8 cellular contexts compared by ENCODE assay signal in the genomic region with DNA sequence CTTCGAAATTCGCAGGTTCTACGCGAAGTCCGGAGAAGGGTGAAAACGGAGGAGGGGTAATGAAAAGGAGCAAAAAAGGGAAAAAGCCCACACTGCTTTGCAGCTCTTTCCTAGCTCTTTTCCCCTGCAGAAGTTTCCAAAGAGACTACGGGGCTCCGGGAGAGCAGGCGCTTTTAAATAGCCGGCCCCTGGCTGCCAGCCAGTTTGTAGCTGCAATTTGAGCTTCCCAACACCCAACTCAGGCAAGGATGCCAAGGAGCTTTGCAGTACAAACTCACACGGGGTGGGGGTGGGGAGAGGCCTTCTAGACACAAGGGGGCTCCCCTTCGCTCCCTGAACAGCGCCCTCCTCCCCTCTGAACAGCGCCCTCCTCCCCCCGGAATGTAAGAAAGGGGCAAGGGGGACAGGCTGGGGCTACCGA. TPM values are rescaled to one million over a fixed set of nuclear protein-coding genes. Genes with fewer than 3 reads are reported as not detected.
DNase-seq lines count a peak whose midpoint lies in the region; ATAC-seq and TF ChIP-seq lines count a peak whose summit lies in the region.

A gene with protein sequence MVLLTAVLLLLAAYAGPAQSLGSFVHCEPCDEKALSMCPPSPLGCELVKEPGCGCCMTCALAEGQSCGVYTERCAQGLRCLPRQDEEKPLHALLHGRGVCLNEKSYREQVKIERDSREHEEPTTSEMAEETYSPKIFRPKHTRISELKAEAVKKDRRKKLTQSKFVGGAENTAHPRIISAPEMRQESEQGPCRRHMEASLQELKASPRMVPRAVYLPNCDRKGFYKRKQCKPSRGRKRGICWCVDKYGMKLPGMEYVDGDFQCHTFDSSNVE (minus strand): TSS at position 149 of the 421 bp plus-strand sequence. CDS start 774 bp downstream, outside the sequence.

- H3K27ac ChIP-seq in muscle layer of duodenum (ENCODE audit: low read length) (peak within 1 kb of the TSS; percentile 52), uterus (peak within 1 kb of the TSS; percentile 93 to 95)

- intact Hi-C loops in uterus (cut with DNase I; ENCODE audit: low total_unique reads) = loop anchor here (10.0 kb wide), 1 partner anchor 639 kb away; no protein-coding TSS in a partner anchor

- CTCF ChIA-PET in AG04449 (lab: Yijun Ruan, JAX) = interaction anchor here (0.8 to 11.0 kb wide), 16 partner anchors 11 to 1017 kb away, joined by 3 to 122 read pairs (median 6); no protein-coding TSS in a partner anchor

- peak within 1 kb of the TSS; percentile 83 for H3K4me3 Mint-ChIP-seq in T-helper 17 cell

- no peak for DNase-seq in AG04449 (ENCODE audit: low read depth, low spot score)
- no peak for DNase-seq in LNCaP clone FGC (ENCODE audit: low read depth)
- DNase-seq in T-helper 17 cell = no peak
- DNase-seq in fibroblast of mammary gland (ENCODE audit: low read depth) = peak; percentile 73
- peak; percentile 97 for DNase-seq in uterus
- DNase-seq in stimulated activated CD4-positive, alpha-beta T cell treated with anti-CD3 and anti-CD28 coated beads, Interleukin-4, amount 100 ng/mL, for 24 hours = no peak

- H3K4me3 ChIP-seq in AG04449 (ENCODE audit: low read depth, low read length) (peak within 1 kb of the TSS; percentile 70), LNCaP clone FGC (ENCODE audit: low read depth, low read length) (peak within 1 kb of the TSS; percentile 14; the same call in 1 of the 2 replicates), fibroblast of mammary gland (ENCODE audit: control insufficient read depth, low read depth, low read length) (peak within 1 kb of the TSS; percentile 34), muscle layer of duodenum (ENCODE audit: low read depth in 1 of 2, low read length in 2 of 2) (peak within 1 kb of the TSS; percentile 71 to 75), uterus (peak within 1 kb of the TSS; percentile 79 to 85)

- H3K27ac Mint-ChIP-seq in T-helper 17 cell = no peak within 1 kb of the TSS

- peaks cover 16% of the 10 kb centered on the region for H3K27me3 ChIP-seq in muscle layer of duodenum (ENCODE audit: low read depth, low read length)
- H3K27me3 ChIP-seq in uterus = no peaks in the 10 kb centered on the region

- no peaks in the 10 kb centered on the region for H3K9me3 ChIP-seq in T-helper 17 cell (ENCODE audit: control insufficient read depth, low read length, poor library complexity, severe bottlenecking)
- H3K9me3 ChIP-seq in muscle layer of duodenum (ENCODE audit: control insufficient read depth in 1 of 2, low read length in 2 of 2) = no peaks in the 10 kb centered on the region
- no peaks in the 10 kb centered on the region for H3K9me3 ChIP-seq in uterus

- H3K36me3 ChIP-seq in muscle layer of duodenum (ENCODE audit: control insufficient read depth in 1 of 2, insufficient read depth in 2 of 2, low read length in 2 of 2) (no peaks in the 10 kb centered on the region), uterus (no peaks in the 10 kb centered on the region)

- peaks cover 22% of the 10 kb centered on the region for H3K4me1 Mint-ChIP-seq in T-helper 17 cell

- TF ChIP-seq CTCF in AG04449 (IDR thresholded peaks at IDR 0.05; ENCODE audit: insufficient read depth, low read length, missing control alignments) = peak; percentile 43
- 0 out of 2 replicates have a peak, but pooled peaks have one; percentile 1 for TF ChIP-seq CTCF in LNCaP clone FGC (IDR thresholded peaks at IDR 0.05; ENCODE audit: control insufficient read depth, extremely low read depth, insufficient read depth)
- peak; percentile 3 for TF ChIP-seq CTCF in fibroblast of mammary gland (conservative IDR thresholded peaks at IDR 0.05; ENCODE audit: control insufficient read depth, insufficient read depth, low read depth, low read length)
- TF ChIP-seq CTCF in uterus (IDR thresholded peaks at IDR 0.05) = peak in 3 of 4 experiments; percentile 13 to 30 (median 22)

- peaks cover 39% of the 10 kb centered on the region for H3K27me3 Mint-ChIP-seq in T-helper 17 cell

- peaks cover 0 to 54% of the 10 kb centered on the region in 2 donors for H3K4me1 ChIP-seq in muscle layer of duodenum (ENCODE audit: control insufficient read depth in 1 of 2, insufficient read depth in 2 of 2, low read length in 2 of 2)
- H3K4me1 ChIP-seq in uterus = no peaks in the 10 kb centered on the region

- POLR2A ChIA-PET in AG04449 (lab: Yijun Ruan, JAX) = interaction anchor here (0.6 to 1.7 kb wide), 9 partner anchors 80 to 1017 kb away, joined by 3 to 7 read pairs (median 4); no protein-coding TSS in a partner anchor

- TF ChIP-seq POLR2A in uterus (IDR thresholded peaks at IDR 0.05) = peak; percentile 65 to 69

- H3K36me3 Mint-ChIP-seq in T-helper 17 cell (ENCODE audit: low read depth) = peaks cover 4% of the 10 kb centered on the region

- no peak for ATAC-seq in T-helper 17 cell
- ATAC-seq in HG02938 (IDR thresholded peaks at IDR 0.05; ENCODE audit: unreplicated experiment) = no peak

RNA-seq across cellular contexts. Expression of the gene that starts here (rescaled TPM):
- total RNA-seq in T-helper 17 cell (not detected), uterus (1,000 to 10,000 TPM in 1 of 4 donors, 100 to 1,000 TPM in 3; 480 to 2,812 (median 618) TPM)

Comparison
In these comparisons a context has a peak if more than half of its experiments do, and no peak if none do; other contexts are left out.
1. RNA of the gene that starts here (total RNA-seq): 480 to 2,812 TPM in uterus; not detected in T-helper 17 cell; every median in the first group is over 100 times any median in the second.
2. DNase-seq: peak in fibroblast of mammary gland (single experiment) and uterus (2 of 2); none in AG04449 (single experiment), LNCaP clone FGC (single experiment), T-helper 17 cell (0 of 3) and stimulated activated CD4-positive, alpha-beta T cell treated with anti-CD3 and anti-CD28 coated beads, Interleukin-4, amount 100 ng/mL, for 24 hours (single experiment).
3. H3K4me3 ChIP-seq: peak in every context shown above with its lines; median percentile 82 in uterus; 73 in muscle layer of duodenum; 70 in AG04449; 34 in fibroblast of mammary gland; 14 in LNCaP clone FGC.
4. Peak in every context shown above with its lines, with median percentiles within 50 percentile points of each other: CTCF ChIP-seq.